In the genomic region with DNA sequence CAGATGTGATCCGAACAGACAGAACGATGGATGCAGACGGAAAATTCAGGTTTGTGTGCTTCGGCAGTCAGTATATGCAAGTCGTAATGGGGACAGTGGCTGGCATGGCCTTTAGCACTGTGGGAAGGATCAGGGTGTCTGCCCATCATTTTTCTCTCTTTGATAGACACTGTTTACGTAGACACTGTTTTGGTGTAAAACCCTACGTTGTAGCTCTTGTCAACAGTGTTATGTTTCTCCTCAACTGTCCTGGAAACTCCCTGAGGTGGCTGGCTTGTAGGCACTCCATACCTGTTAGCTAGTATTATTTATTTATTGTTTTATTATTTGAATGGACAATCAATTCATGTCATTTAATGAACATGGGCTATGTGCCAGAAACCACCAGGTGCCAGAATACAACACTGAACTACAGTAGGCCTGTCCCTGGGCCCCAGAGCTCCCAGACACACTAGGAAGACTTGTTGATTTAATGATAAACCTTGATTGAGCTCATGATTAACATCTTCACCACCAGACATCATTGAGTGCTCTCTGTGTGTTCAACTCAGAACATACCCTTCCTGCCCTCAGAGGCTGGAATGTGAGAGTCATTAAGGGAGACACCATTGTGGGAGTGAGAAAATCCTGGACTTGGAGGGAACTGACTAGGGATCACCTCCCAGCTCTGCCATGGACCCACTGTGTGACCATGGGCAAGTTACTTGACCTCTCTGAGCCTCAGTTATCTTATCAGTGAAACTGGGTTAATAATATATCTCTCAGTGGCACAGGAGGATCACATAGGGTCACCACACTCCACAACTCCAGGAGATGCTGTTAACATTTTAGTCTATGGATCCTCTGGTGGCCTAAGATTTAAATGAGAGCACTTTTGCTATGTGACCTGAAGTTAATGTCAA, we compare ENCODE assay signal across 11 cellular contexts. TPM values are rescaled to one million over a fixed set of nuclear protein-coding genes. Genes with fewer than 3 reads are reported as not detected.
DNase-seq lines count a peak whose midpoint lies in the region; ATAC-seq and TF ChIP-seq lines count a peak whose summit lies in the region.
"Had no signal": no experiment of that assay in that cellular context is flagged by ENCODE, and none has a peak within 500 bp of the region (broad histone marks: within the 10 kb centered on the region; RNA-seq: fewer than 3 reads in every experiment).

No MANE protein-coding gene starts in this region.

- ATAC-seq in omental fat pad (ENCODE audit: low FRiP score): no peak
- ATAC-seq in GM19035 (IDR thresholded peaks at IDR 0.05; ENCODE audit: unreplicated experiment): no peak
- ATAC-seq in GM21529 (IDR thresholded peaks at IDR 0.05; ENCODE audit: unreplicated experiment): no peak
- ATAC-seq: WTC11 had no signal

- no peaks in the 10 kb centered on the region for H3K9me3 ChIP-seq in WERI-Rb-1 (ENCODE audit: severe bottlenecking)

- no peak overlapping the region for H3K27ac ChIP-seq in WERI-Rb-1

- DNase-seq in COR-L47 (lab: John Stamatoyannopoulos, UW): peak; percentile 73
- DNase-seq in NCI-H146 treated with DMSO at 0.1 percent for 48 hours (lab: John Stamatoyannopoulos, UW; ENCODE audit: unreplicated experiment): peak; percentile 82
- DNase-seq in activated effector memory CD4-positive, alpha-beta T cell treated with anti-CD3 and anti-CD28 coated beads, Interleukin-2, amount 50 U/mL, for 16 hours: peak; percentile 61
- peak; percentile 13 for DNase-seq in omental fat pad (ENCODE audit: low spot score)
- DNase-seq in SHP77 treated with DMSO at 0.1 percent for 48 hours (lab: John Stamatoyannopoulos, UW): no peak
- DNase-seq in WERI-Rb-1: no peak
- DNase-seq: islet precursor cell, NCI-H1048 had no signal

- no peaks in the 10 kb centered on the region for H3K36me3 ChIP-seq in WERI-Rb-1

- no peak overlapping the region for H3K4me3 ChIP-seq in WERI-Rb-1 (ENCODE audit: low read depth, low read length)

- no peaks in the 10 kb centered on the region for H3K27me3 ChIP-seq in WERI-Rb-1 (ENCODE audit: insufficient read depth, low read depth, severe bottlenecking)

- TF ChIP-seq CTCF in omental fat pad (IDR thresholded peaks at IDR 0.05): no peak
- no peak for TF ChIP-seq CTCF in WERI-Rb-1 (IDR thresholded peaks at IDR 0.05; ENCODE audit: low read depth, low read length)

RNA-seq across cellular contexts. Expression of a gene that starts 19.3 kb away (rescaled TPM):
- 100 to 1,000 TPM in 3 of 4 donors, 10 to 100 TPM in 1; 23.5 to 172 (median 133) TPM for total RNA-seq in omental fat pad

Comparison
In these comparisons a context has a peak if more than half of its experiments do, and no peak if none do; other contexts are left out.
1. DNase-seq: peak in COR-L47 (single experiment), NCI-H146 treated with DMSO at 0.1 percent for 48 hours (single experiment), activated effector memory CD4-positive, alpha-beta T cell treated with anti-CD3 and anti-CD28 coated beads, Interleukin-2, amount 50 U/mL, for 16 hours (single experiment) and omental fat pad (single experiment); none in SHP77 treated with DMSO at 0.1 percent for 48 hours (single experiment) and WERI-Rb-1 (single experiment).